Comparison of ENCODE assay signal across 8 cellular contexts in the genomic region with DNA sequence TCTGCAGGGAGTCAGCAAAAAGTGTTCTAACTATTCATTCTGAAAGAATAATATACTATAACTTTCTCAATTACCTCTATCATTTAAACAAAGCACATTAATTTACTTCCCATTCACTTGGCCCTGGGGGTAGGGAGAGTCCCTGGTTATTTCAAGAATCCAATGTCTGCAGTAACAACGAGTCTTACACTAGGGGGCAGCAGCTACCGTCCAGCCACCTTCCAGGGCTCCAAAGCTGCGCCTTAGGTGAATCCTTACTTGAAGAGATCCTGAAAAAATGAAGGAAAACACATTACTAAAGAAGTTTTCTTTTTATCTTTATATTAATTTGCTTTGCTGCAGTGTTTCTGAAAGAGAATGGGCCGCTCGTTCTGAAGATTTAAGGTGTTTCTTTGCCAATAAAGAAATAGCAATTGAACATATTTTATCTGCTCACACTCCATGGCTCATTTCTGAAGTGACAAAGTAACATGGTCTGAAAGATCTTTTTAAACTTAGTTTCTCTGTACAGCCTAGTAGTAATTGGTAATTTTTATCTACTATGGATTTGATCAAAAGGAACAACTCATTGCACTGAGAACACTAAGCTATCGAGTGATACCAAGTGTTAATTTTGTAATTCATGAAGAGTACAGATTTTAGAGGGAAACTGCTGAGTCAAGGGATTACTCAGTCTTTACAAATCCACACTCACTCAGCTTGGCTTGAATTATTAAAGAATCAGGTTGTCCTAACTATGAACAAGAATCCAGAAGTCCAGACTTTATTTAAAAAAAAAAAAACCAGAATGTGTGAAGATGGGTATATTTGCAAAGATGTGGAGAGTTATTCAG. TPM values are rescaled to one million over a fixed set of nuclear protein-coding genes. Genes with fewer than 3 reads are reported as not detected.
A peak's percentile ranks its signal among the peaks of the same experiment; 100 is the strongest.
DNase-seq lines count a peak whose midpoint lies in the region; ATAC-seq and TF ChIP-seq lines count a peak whose summit lies in the region.

No MANE protein-coding gene starts in this region.

- no peak overlapping the region for H3K27ac Mint-ChIP-seq in CD8-positive, alpha-beta memory T cell
- no peak overlapping the region for H3K27ac Mint-ChIP-seq in activated T-helper 2 cell treated with anti-CD3 and anti-CD28 coated beads, Interferon-gamma antibody, Interleukin-2, Interleukin-4, amounts not matched to agents 10 μg/mL and 5 μg/mL and 100 μg/mL, durations not matched to agents 14 hours and 24 hours and 36 hours
- no peak overlapping the region for H3K27ac Mint-ChIP-seq in osteocyte (ENCODE audit: unreplicated experiment)

- peak; percentile 97 for TF ChIP-seq CTCF in foreskin keratinocyte (conservative IDR thresholded peaks at IDR 0.05)
- peak; percentile 98 for TF ChIP-seq CTCF in osteocyte (IDR thresholded peaks at IDR 0.05)
- peak; percentile 81 to 92 (median 88) for TF ChIP-seq CTCF in uterus (IDR thresholded peaks at IDR 0.05)

- TF ChIP-seq POLR2A in uterus (IDR thresholded peaks at IDR 0.05): no peak

- H3K36me3 ChIP-seq in CD8-positive, alpha-beta memory T cell (ENCODE audit: insufficient read depth, low read length): no peaks in the 10 kb centered on the region
- H3K36me3 ChIP-seq in uterus: no peaks in the 10 kb centered on the region

- ATAC-seq in GM21367 (IDR thresholded peaks at IDR 0.05; ENCODE audit: unreplicated experiment): peak; percentile 60
- peak; percentile 93 for ATAC-seq in foreskin keratinocyte

- H3K27me3 Mint-ChIP-seq in CD8-positive, alpha-beta memory T cell: peaks cover 4 to 21% of the 10 kb centered on the region in 2 donors
- H3K27me3 Mint-ChIP-seq in activated T-helper 2 cell treated with anti-CD3 and anti-CD28 coated beads, Interferon-gamma antibody, Interleukin-2, Interleukin-4, amounts not matched to agents 10 μg/mL and 5 μg/mL and 100 μg/mL, durations not matched to agents 14 hours and 24 hours and 36 hours (ENCODE audit: low read depth): peaks cover 37% of the 10 kb centered on the region
- peaks cover 2% of the 10 kb centered on the region for H3K27me3 Mint-ChIP-seq in osteocyte (ENCODE audit: unreplicated experiment)

- H3K4me3 ChIP-seq in CD8-positive, alpha-beta memory T cell (ENCODE audit: low read length): no peak overlapping the region
- H3K4me3 ChIP-seq in uterus: no peak overlapping the region

- H3K36me3 Mint-ChIP-seq in CD8-positive, alpha-beta memory T cell: no peaks in the 10 kb centered on the region
- no peaks in the 10 kb centered on the region for H3K36me3 Mint-ChIP-seq in activated T-helper 2 cell treated with anti-CD3 and anti-CD28 coated beads, Interferon-gamma antibody, Interleukin-2, Interleukin-4, amounts not matched to agents 10 μg/mL and 5 μg/mL and 100 μg/mL, durations not matched to agents 14 hours and 24 hours and 36 hours (ENCODE audit: low read depth)
- H3K36me3 Mint-ChIP-seq in osteocyte (ENCODE audit: unreplicated experiment): no peaks in the 10 kb centered on the region

- H3K4me3 Mint-ChIP-seq in CD8-positive, alpha-beta memory T cell: no peak overlapping the region
- no peak overlapping the region for H3K4me3 Mint-ChIP-seq in activated T-helper 2 cell treated with anti-CD3 and anti-CD28 coated beads, Interferon-gamma antibody, Interleukin-2, Interleukin-4, amounts not matched to agents 10 μg/mL and 5 μg/mL and 100 μg/mL, durations not matched to agents 14 hours and 24 hours and 36 hours (ENCODE audit: low read depth)
- H3K4me3 Mint-ChIP-seq in osteocyte (ENCODE audit: unreplicated experiment): no peak overlapping the region

- H3K27me3 ChIP-seq in CD8-positive, alpha-beta memory T cell (ENCODE audit: insufficient read depth, low read length, poor library complexity, severe bottlenecking): peaks cover 17% of the 10 kb centered on the region
- H3K27me3 ChIP-seq in foreskin keratinocyte (peaks cover 3% of the 10 kb centered on the region), uterus (no peaks in the 10 kb centered on the region)

- DNase-seq in CD8-positive, alpha-beta memory T cell: peak; percentile 19 to 58 (median 28)
- DNase-seq in LHCN-M2 (ENCODE audit: low read depth) (peak; percentile 70), SHP77 (lab: John Stamatoyannopoulos, UW) (peak; percentile 74), foreskin keratinocyte (peak; percentile 36 to 65), osteocyte (ENCODE audit: extremely low spot score, unreplicated experiment) (peak; percentile 85), uterus (peak; percentile 72 to 74)
- DNase-seq in activated T-helper 2 cell treated with anti-CD3 and anti-CD28 coated beads, Interferon-gamma antibody, Interleukin-2, Interleukin-4, amounts not matched to agents 10 μg/mL and 5 μg/mL and 100 μg/mL, durations not matched to agents 14 hours and 24 hours and 36 hours (ENCODE audit: low spot score): peak; percentile 21

- no peak overlapping the region for H3K27ac ChIP-seq in CD8-positive, alpha-beta memory T cell (ENCODE audit: low read depth, low read length)
- H3K27ac ChIP-seq in foreskin keratinocyte: peak overlapping the region; percentile 11
- H3K27ac ChIP-seq in uterus: no peak overlapping the region

- H3K9me3 Mint-ChIP-seq in CD8-positive, alpha-beta memory T cell: no peaks in the 10 kb centered on the region
- H3K9me3 Mint-ChIP-seq in activated T-helper 2 cell treated with anti-CD3 and anti-CD28 coated beads, Interferon-gamma antibody, Interleukin-2, Interleukin-4, amounts not matched to agents 10 μg/mL and 5 μg/mL and 100 μg/mL, durations not matched to agents 14 hours and 24 hours and 36 hours: no peaks in the 10 kb centered on the region
- H3K9me3 Mint-ChIP-seq in osteocyte (ENCODE audit: unreplicated experiment): no peaks in the 10 kb centered on the region

- no peaks in the 10 kb centered on the region for H3K9me3 ChIP-seq in CD8-positive, alpha-beta memory T cell (ENCODE audit: low read length)
- no peaks in the 10 kb centered on the region for H3K9me3 ChIP-seq in uterus

- H3K4me1 Mint-ChIP-seq in CD8-positive, alpha-beta memory T cell: no peaks in the 10 kb centered on the region
- peaks cover 2% of the 10 kb centered on the region for H3K4me1 Mint-ChIP-seq in activated T-helper 2 cell treated with anti-CD3 and anti-CD28 coated beads, Interferon-gamma antibody, Interleukin-2, Interleukin-4, amounts not matched to agents 10 μg/mL and 5 μg/mL and 100 μg/mL, durations not matched to agents 14 hours and 24 hours and 36 hours (ENCODE audit: low read depth)
- H3K4me1 Mint-ChIP-seq in osteocyte (ENCODE audit: unreplicated experiment): peaks cover 4% of the 10 kb centered on the region

- intact Hi-C loops in activated T-helper 2 cell treated with anti-CD3 and anti-CD28 coated beads, Interferon-gamma antibody, Interleukin-2, Interleukin-4, amounts not matched to agents 10 μg/mL and 5 μg/mL and 100 μg/mL, durations not matched to agents 14 hours and 24 hours and 36 hours (cut with micrococcal nuclease): loop anchor here (5.0 kb wide), 4 partner anchors 515 to 790 kb away; no protein-coding TSS in a partner anchor
- intact Hi-C loops in uterus (cut with DNase I; ENCODE audit: low total_unique reads): no loop called here

- no peaks in the 10 kb centered on the region for H3K4me1 ChIP-seq in CD8-positive, alpha-beta memory T cell (ENCODE audit: insufficient read depth, low read length)
- peaks cover 15% of the 10 kb centered on the region for H3K4me1 ChIP-seq in foreskin keratinocyte
- H3K4me1 ChIP-seq in uterus: no peaks in the 10 kb centered on the region

- CTCF ChIA-PET in CD8-positive, alpha-beta memory T cell (lab: Charles Lee): interaction anchor here (1.3 to 1.6 kb wide), 3 partner anchors 10 to 604 kb away, joined by 3 to 6 read pairs (median 4); no protein-coding TSS in a partner anchor

- POLR2A ChIA-PET in CD8-positive, alpha-beta memory T cell (lab: Charles Lee): no interaction called here

RNA-seq across cellular contexts. Expression of a gene that starts 27.6 kb away (rescaled TPM):
- total RNA-seq in CD8-positive, alpha-beta memory T cell: not detected
- not detected for polyA plus RNA-seq in CD8-positive, alpha-beta memory T cell
- total RNA-seq in LHCN-M2 (2014; rRNA removed) (2.4 and 4.0 TPM in 2 replicates), foreskin keratinocyte (0.03 and 0.14 TPM in 2 replicates), osteocyte (1.1 and 1.4 TPM in 2 replicates), uterus (10 to 100 TPM in 1 of 4 donors, 1 to 10 TPM in 3; 2.1 to 31.2 (median 5.0) TPM)
- 4.8 TPM for polyA plus RNA-seq in LHCN-M2 (2012)
- not detected in 2 replicates for total RNA-seq in activated T-helper 2 cell treated with anti-CD3 and anti-CD28 coated beads, Interferon-gamma antibody, Interleukin-2, Interleukin-4, amounts not matched to agents 10 μg/mL and 5 μg/mL and 100 μg/mL, durations not matched to agents 14 hours and 24 hours and 36 hours
- polyA plus RNA-seq in foreskin keratinocyte: 0.07 and 0.11 TPM in 2 replicates

Comparison
In these comparisons a context has a peak if more than half of its experiments do, and no peak if none do; other contexts are left out.
1. DNase-seq: peak in every context shown above with its lines; median percentile 85 in osteocyte; 74 in SHP77; 73 in uterus; 70 in LHCN-M2; 50 in foreskin keratinocyte; 28 in CD8-positive, alpha-beta memory T cell; 21 in activated T-helper 2 cell treated with anti-CD3 and anti-CD28 coated beads, Interferon-gamma antibody, Interleukin-2, Interleukin-4, amounts not matched to agents 10 μg/mL and 5 μg/mL and 100 μg/mL, durations not matched to agents 14 hours and 24 hours and 36 hours.